ENCODE assay signal across 22 cellular contexts in genomic region chr12:73973486-73973885, GRCh38.
"Had no signal": no experiment of that assay in that cellular context is flagged by ENCODE, and none has a peak within 500 bp of the region (broad histone marks: within the 10 kb centered on the region; RNA-seq: fewer than 3 reads in every experiment).

No MANE protein-coding gene starts in this region.

- H3K27me3 ChIP-seq: body of pancreas, left lung, sigmoid colon, upper lobe of right lung had no signal

- H3K36me3 ChIP-seq: left lung, sigmoid colon, thoracic aorta, upper lobe of right lung had no signal

- H3K4me1 Mint-ChIP-seq: activated naive CD4-positive, alpha-beta T cell treated with anti-CD3 and anti-CD28 coated beads, Interleukin-2, amount 50 U/mL, for 24 hours; mesothelial cell of epicardium; natural killer cell had no signal

- H3K4me3 Mint-ChIP-seq: activated naive CD4-positive, alpha-beta T cell treated with anti-CD3 and anti-CD28 coated beads, Interleukin-2, amount 50 U/mL, for 24 hours; mesothelial cell of epicardium; natural killer cell; WTC11 had no signal

- H2AFZ ChIP-seq: parathyroid adenoma had no signal

- ATAC-seq: body of pancreas, esophagus mucosa, left lung, natural killer cell, upper lobe of right lung, WTC11 had no signal

- DNase-seq: activated gamma-delta T cell treated with Interleukin-2 at 50 U/mL for 16 hours; activated T-cell treated with anti-CD3 and anti-CD28 coated beads, Interleukin-2, amount 50 U/mL, for 1 hour; body of pancreas; caudate nucleus; dermis blood vessel endothelial cell; effector memory CD4-positive, alpha-beta T cell; hippocampal formation; kidney glomerular epithelial cell; left lung; natural killer cell; nucleus accumbens; sigmoid colon; stimulated activated CD4-positive, alpha-beta T cell treated with anti-CD3 and anti-CD28 coated beads, Interleukin-4, amount 100 ng/mL, for 1 hour; stimulated activated naive CD4-positive, alpha-beta T cell; T-helper 9 cell; upper lobe of right lung had no signal

- H3K27ac Mint-ChIP-seq: activated naive CD4-positive, alpha-beta T cell treated with anti-CD3 and anti-CD28 coated beads, Interleukin-2, amount 50 U/mL, for 24 hours; mesothelial cell of epicardium; natural killer cell; WTC11 had no signal

- H3K4me1 ChIP-seq: body of pancreas, left lung, parathyroid adenoma, sigmoid colon, upper lobe of right lung had no signal

- H3K27ac ChIP-seq: body of pancreas, left lung, parathyroid adenoma, sigmoid colon, thoracic aorta, upper lobe of right lung had no signal

- H3K79me2 ChIP-seq: parathyroid adenoma had no signal

- H3K9me3 ChIP-seq: body of pancreas, sigmoid colon, thoracic aorta, upper lobe of right lung had no signal

- H3K36me3 Mint-ChIP-seq: activated naive CD4-positive, alpha-beta T cell treated with anti-CD3 and anti-CD28 coated beads, Interleukin-2, amount 50 U/mL, for 24 hours; mesothelial cell of epicardium; natural killer cell had no signal

- H3K27me3 Mint-ChIP-seq: activated naive CD4-positive, alpha-beta T cell treated with anti-CD3 and anti-CD28 coated beads, Interleukin-2, amount 50 U/mL, for 24 hours had no signal

- H3K9ac ChIP-seq: parathyroid adenoma had no signal

- H3K4me3 ChIP-seq: body of pancreas, left lung, sigmoid colon, thoracic aorta, upper lobe of right lung had no signal
